In genomic region chr20:47272893-47273590, GRCh38 we compare ENCODE assay signal across 8 cellular contexts.
A peak's percentile ranks its signal among the peaks of the same experiment; 100 is the strongest.
DNase-seq lines count a peak whose midpoint lies in the region; ATAC-seq and TF ChIP-seq lines count a peak whose summit lies in the region.

No MANE protein-coding gene starts in this region.

- H3K4me2 ChIP-seq in neural progenitor cell, result no peak overlapping the region

- no peak overlapping the region for H3K9ac ChIP-seq in neural progenitor cell

- peak; percentile 88 for TF ChIP-seq CTCF in fibroblast of the aortic adventitia (IDR thresholded peaks at IDR 0.05; ENCODE audit: insufficient read depth, low read length)
- TF ChIP-seq CTCF in neural progenitor cell (IDR thresholded peaks at IDR 0.05), result peak; percentile 92
- TF ChIP-seq CTCF in tibial artery (IDR thresholded peaks at IDR 0.05), result peak; percentile 84 to 98

- H3K4me3 Mint-ChIP-seq in neural progenitor cell, result no peak overlapping the region

- H3K4me1 ChIP-seq in neural progenitor cell (no peaks in the 10 kb centered on the region), tibial artery (peaks cover 3 to 64% (median 53%) of the 10 kb centered on the region in 4 donors)

- H3K4me3 ChIP-seq in fibroblast of the aortic adventitia (ENCODE audit: low read depth, low read length) (no peak overlapping the region), neural progenitor cell (no peak overlapping the region), tibial artery (no peak overlapping the region)

- peaks cover 95% of the 10 kb centered on the region for H3K79me2 ChIP-seq in neural progenitor cell (ENCODE audit: low read depth)

- H3K27ac Mint-ChIP-seq in neural progenitor cell, result no peak overlapping the region

- no peak overlapping the region for H2AFZ ChIP-seq in neural progenitor cell (replicated peaks)

- intact Hi-C loops in tibial artery (cut with DNase I; ENCODE audit: low total_unique reads), result loop anchor here (1.0 to 10.0 kb wide), 3 partner anchors 76 to 192 kb away; no protein-coding TSS in a partner anchor

- H3K36me3 ChIP-seq in neural progenitor cell (no peaks in the 10 kb centered on the region), tibial artery (peaks cover 0 to 23% (median 0%) of the 10 kb centered on the region in 3 donors)

- H3K27me3 Mint-ChIP-seq in neural progenitor cell (ENCODE audit: insufficient read depth, low read depth), result peaks cover 5% of the 10 kb centered on the region

- no peaks in the 10 kb centered on the region for H3K9me3 Mint-ChIP-seq in neural progenitor cell

- H3K27me3 ChIP-seq in neural progenitor cell, result no peaks in the 10 kb centered on the region
- H3K27me3 ChIP-seq in tibial artery, result no peaks in the 10 kb centered on the region

- H4K20me1 ChIP-seq in neural progenitor cell (ENCODE audit: low read depth), result peaks cover 17% of the 10 kb centered on the region

- H3K9me3 ChIP-seq in neural progenitor cell (ENCODE audit: low read depth) (no peaks in the 10 kb centered on the region), tibial artery (no peaks in the 10 kb centered on the region)

- ATAC-seq in HG03175 (IDR thresholded peaks at IDR 0.05; ENCODE audit: unreplicated experiment), result peak; percentile 49

- peaks cover 14% of the 10 kb centered on the region for H3K36me3 Mint-ChIP-seq in neural progenitor cell

- H3F3A ChIP-seq in neural progenitor cell (ENCODE audit: low read depth), result peaks cover 28% of the 10 kb centered on the region

- DNase-seq in CMK (ENCODE audit: low read depth) (peak; percentile 20), NCI-H69 (lab: John Stamatoyannopoulos, UW) (peak; percentile 63), fibroblast of the aortic adventitia (ENCODE audit: low read depth) (peak; percentile 81), neural progenitor cell (ENCODE audit: low spot score) (peak; percentile 70), tibial artery (peak; percentile 36 to 60), mesenteric fat pad (ENCODE audit: low spot score) (no peak)
- peak; percentile 39 for DNase-seq in activated CD8-positive, alpha-beta memory T cell treated with anti-CD3 and anti-CD28 coated beads, Interleukin-2, amount 50 U/mL, for 4 hours

- peaks cover 8% of the 10 kb centered on the region for H3K4me1 Mint-ChIP-seq in neural progenitor cell

- H3K27ac ChIP-seq in neural progenitor cell (no peak overlapping the region), tibial artery (peak overlapping the region; percentile 90 to 94)
